ENCODE assay signal across 19 cellular contexts in the genomic region with DNA sequence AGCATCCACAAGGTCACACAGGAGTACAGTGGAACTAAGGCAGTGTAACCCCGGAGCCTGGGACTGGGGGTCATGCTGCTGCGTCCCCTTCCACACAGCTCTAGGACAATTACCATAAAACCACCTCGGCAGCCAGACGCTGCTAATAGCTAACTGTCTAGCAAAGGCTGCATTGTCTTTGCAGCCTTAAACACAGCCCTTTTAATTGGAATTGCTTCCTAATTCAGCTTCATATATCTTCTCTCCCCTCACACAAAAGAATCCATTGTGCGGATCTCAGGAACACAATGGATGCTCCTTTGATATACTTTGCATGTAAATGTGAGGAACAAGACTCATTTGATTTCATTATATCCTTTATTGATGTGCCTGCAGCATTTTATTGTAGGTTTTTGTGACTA. TPM values are rescaled to one million over a fixed set of nuclear protein-coding genes. Genes with fewer than 3 reads are reported as not detected.
DNase-seq lines count a peak whose midpoint lies in the region; ATAC-seq, FAIRE-seq and TF ChIP-seq lines count a peak whose summit lies in the region.
"Had no signal": no experiment of that assay in that cellular context is flagged by ENCODE, and none has a peak within 500 bp of the region (broad histone marks: within the 10 kb centered on the region; RNA-seq: fewer than 3 reads in every experiment).

No MANE protein-coding gene starts in this region.

- H4K20me1 ChIP-seq in astrocyte (ENCODE audit: insufficient read depth, low read length) (no peaks in the 10 kb centered on the region), neural cell (ENCODE audit: insufficient read depth) (no peaks in the 10 kb centered on the region)
- H4K20me1 ChIP-seq: BLaER1 had no signal

- no peak for TF ChIP-seq CTCF in astrocyte (IDR thresholded peaks at IDR 0.05; ENCODE audit: insufficient read depth, low read depth, low read length)
- TF ChIP-seq CTCF in neural cell (IDR thresholded peaks at IDR 0.05; ENCODE audit: poor library complexity, severe bottlenecking) = no peak

- H3F3A ChIP-seq in neural cell (ENCODE audit: insufficient read depth, low read length, poor library complexity, severe bottlenecking) = no peaks in the 10 kb centered on the region

- H3K4me3 ChIP-seq in astrocyte (ENCODE audit: insufficient read depth, low read depth, low read length) (no peak overlapping the region), neural cell (ENCODE audit: low read length) (no peak overlapping the region)
- H3K4me3 ChIP-seq: BLaER1 had no signal

- H3K36me3 ChIP-seq in astrocyte (ENCODE audit: insufficient read depth, low read length) = no peaks in the 10 kb centered on the region
- no peaks in the 10 kb centered on the region for H3K36me3 ChIP-seq in neural cell (ENCODE audit: insufficient read depth, low read length)
- H3K36me3 ChIP-seq: BLaER1 had no signal

- H3K27ac ChIP-seq in astrocyte (ENCODE audit: low read depth, low read length) = no peak overlapping the region
- H3K27ac ChIP-seq in neural cell (ENCODE audit: low read length) = peak overlapping the region; percentile 81
- H3K27ac ChIP-seq: BLaER1 had no signal

- H2AFZ ChIP-seq in astrocyte (ENCODE audit: low read depth, low read length) = peak overlapping the region; percentile 5
- H2AFZ ChIP-seq in neural cell (ENCODE audit: low read depth, low read length) = peak overlapping the region; percentile 40

- H3K4me1 Mint-ChIP-seq in astrocyte (ENCODE audit: low read depth, unreplicated experiment) = peaks cover 8% of the 10 kb centered on the region
- no peaks in the 10 kb centered on the region for H3K4me1 Mint-ChIP-seq in activated T-cell treated with anti-CD3 and anti-CD28 coated beads, Interleukin-2, amount 50 U/mL, for 72 hours (ENCODE audit: low read depth)
- H3K4me1 Mint-ChIP-seq: CD8-positive, alpha-beta memory T cell had no signal

- H3K4me2 ChIP-seq in astrocyte (ENCODE audit: low read length) (peak overlapping the region; percentile 69), neural cell (ENCODE audit: low read length) (no peak overlapping the region)
- H3K4me2 ChIP-seq: BLaER1 had no signal

- H3K4me3 Mint-ChIP-seq in astrocyte (ENCODE audit: unreplicated experiment) = no peak overlapping the region
- H3K4me3 Mint-ChIP-seq in activated T-cell treated with anti-CD3 and anti-CD28 coated beads, Interleukin-2, amount 50 U/mL, for 72 hours = no peak overlapping the region
- H3K4me3 Mint-ChIP-seq: CD8-positive, alpha-beta memory T cell had no signal

- FAIRE-seq in astrocyte (lab: Jason Lieb, UNC) = no peak

- no peaks in the 10 kb centered on the region for H3K36me3 Mint-ChIP-seq in astrocyte (ENCODE audit: low read depth, unreplicated experiment)
- H3K36me3 Mint-ChIP-seq in activated T-cell treated with anti-CD3 and anti-CD28 coated beads, Interleukin-2, amount 50 U/mL, for 72 hours (ENCODE audit: insufficient read depth in 2 of 2) = no peaks in the 10 kb centered on the region
- H3K36me3 Mint-ChIP-seq: CD8-positive, alpha-beta memory T cell had no signal

- no peak overlapping the region for H3K27ac Mint-ChIP-seq in astrocyte (ENCODE audit: unreplicated experiment)
- no peak overlapping the region for H3K27ac Mint-ChIP-seq in activated T-cell treated with anti-CD3 and anti-CD28 coated beads, Interleukin-2, amount 50 U/mL, for 72 hours
- H3K27ac Mint-ChIP-seq: CD8-positive, alpha-beta memory T cell had no signal

- H3K9me3 ChIP-seq in astrocyte (ENCODE audit: insufficient read depth, low read depth, low read length) (no peaks in the 10 kb centered on the region), neural cell (ENCODE audit: low read length) (no peaks in the 10 kb centered on the region)
- H3K9me3 ChIP-seq: BLaER1 had no signal

- H3K9me3 Mint-ChIP-seq in astrocyte (ENCODE audit: unreplicated experiment) = no peaks in the 10 kb centered on the region
- no peaks in the 10 kb centered on the region for H3K9me3 Mint-ChIP-seq in activated T-cell treated with anti-CD3 and anti-CD28 coated beads, Interleukin-2, amount 50 U/mL, for 72 hours
- H3K9me3 Mint-ChIP-seq: CD8-positive, alpha-beta memory T cell had no signal

- DNase-seq in NCI-H748 (lab: John Stamatoyannopoulos, UW; ENCODE audit: unreplicated experiment) = peak; percentile 48
- DNase-seq in NCI-H748 treated with DMSO at 0.1 percent for 48 hours (lab: John Stamatoyannopoulos, UW) = no peak
- DNase-seq in astrocyte (ENCODE audit: low read depth) = no peak
- no peak for DNase-seq in activated T-cell treated with anti-CD3 and anti-CD28 coated beads, Interleukin-2, amount 50 U/mL, for 72 hours
- no peak for DNase-seq in stimulated activated CD4-positive, alpha-beta T cell treated with anti-CD3 and anti-CD28 coated beads, Interleukin-4, amount 100 ng/mL, for 4 hours
- DNase-seq in dedifferentiated amniotic fluid mesenchymal stem cell (ENCODE audit: extremely low spot score) = no peak
- DNase-seq: 8988T; CD8-positive, alpha-beta memory T cell; GF-D8; GOT3; Karpas-422; MM.1S; NCI-H1417; NCI-H2029; NCI-H524 treated with DMSO at 0.1 percent for 48 hours had no signal

- TF ChIP-seq EP300 in neural cell (conservative IDR thresholded peaks at IDR 0.05; ENCODE audit: poor library complexity, severe bottlenecking) = no peak

- H3K4me1 ChIP-seq in astrocyte (ENCODE audit: insufficient read depth, low read length) = peaks cover 7% of the 10 kb centered on the region
- H3K4me1 ChIP-seq: BLaER1 had no signal

- no peak overlapping the region for H3K9ac ChIP-seq in astrocyte (ENCODE audit: low read length)
- H3K9ac ChIP-seq in neural cell (ENCODE audit: low read length) = peak overlapping the region; percentile 50
- H3K9ac ChIP-seq: BLaER1 had no signal

- peaks cover 11% of the 10 kb centered on the region for H3K27me3 Mint-ChIP-seq in astrocyte (ENCODE audit: low read depth, unreplicated experiment)
- no peaks in the 10 kb centered on the region for H3K27me3 Mint-ChIP-seq in activated T-cell treated with anti-CD3 and anti-CD28 coated beads, Interleukin-2, amount 50 U/mL, for 72 hours (ENCODE audit: low read depth)

- H3K9me2 ChIP-seq in neural cell (ENCODE audit: insufficient read depth, low read length) = no peaks in the 10 kb centered on the region

- no peaks in the 10 kb centered on the region for H3K27me3 ChIP-seq in astrocyte (ENCODE audit: insufficient read depth, low read length)
- H3K27me3 ChIP-seq in neural cell (ENCODE audit: insufficient read depth, low read depth, low read length) = no peaks in the 10 kb centered on the region
- H3K27me3 ChIP-seq: BLaER1 had no signal

- H3K79me2 ChIP-seq in astrocyte (ENCODE audit: insufficient read depth, low read length) = no peaks in the 10 kb centered on the region
- no peaks in the 10 kb centered on the region for H3K79me2 ChIP-seq in neural cell (replicated peaks; ENCODE audit: insufficient read depth, low read length)

- no peak for ATAC-seq in HG02759 (IDR thresholded peaks at IDR 0.05; ENCODE audit: unreplicated experiment)
- ATAC-seq in activated T-cell treated with anti-CD3 and anti-CD28 coated beads, Interleukin-2, amount 50 U/mL, for 72 hours (replicated peaks in 1 of 2) = no peak
- ATAC-seq: Right ventricle myocardium inferior had no signal

- no peak for TF ChIP-seq RAD21 in neural cell (conservative IDR thresholded peaks at IDR 0.05)

TF ChIP-seq in neural cell, 6 proteins besides CTCF, POLR2A, EP300 and RAD21:
- TF ChIP-seq POLR2AphosphoS5 (IDR thresholded peaks at IDR 0.05) (no peak), SMC3 (conservative IDR thresholded peaks at IDR 0.05; ENCODE audit: poor library complexity) (no peak), MXI1 (conservative IDR thresholded peaks at IDR 0.05; ENCODE audit: poor library complexity, severe bottlenecking) (no peak), TAF1 (IDR thresholded peaks at IDR 0.05; ENCODE audit: low read depth) (no peak), EZH2 (IDR thresholded peaks at IDR 0.05; ENCODE audit: borderline replicate concordance, insufficient read depth, low read length, poor library complexity, severe bottlenecking) (no peak)
- TF ChIP-seq, protein P1, sequence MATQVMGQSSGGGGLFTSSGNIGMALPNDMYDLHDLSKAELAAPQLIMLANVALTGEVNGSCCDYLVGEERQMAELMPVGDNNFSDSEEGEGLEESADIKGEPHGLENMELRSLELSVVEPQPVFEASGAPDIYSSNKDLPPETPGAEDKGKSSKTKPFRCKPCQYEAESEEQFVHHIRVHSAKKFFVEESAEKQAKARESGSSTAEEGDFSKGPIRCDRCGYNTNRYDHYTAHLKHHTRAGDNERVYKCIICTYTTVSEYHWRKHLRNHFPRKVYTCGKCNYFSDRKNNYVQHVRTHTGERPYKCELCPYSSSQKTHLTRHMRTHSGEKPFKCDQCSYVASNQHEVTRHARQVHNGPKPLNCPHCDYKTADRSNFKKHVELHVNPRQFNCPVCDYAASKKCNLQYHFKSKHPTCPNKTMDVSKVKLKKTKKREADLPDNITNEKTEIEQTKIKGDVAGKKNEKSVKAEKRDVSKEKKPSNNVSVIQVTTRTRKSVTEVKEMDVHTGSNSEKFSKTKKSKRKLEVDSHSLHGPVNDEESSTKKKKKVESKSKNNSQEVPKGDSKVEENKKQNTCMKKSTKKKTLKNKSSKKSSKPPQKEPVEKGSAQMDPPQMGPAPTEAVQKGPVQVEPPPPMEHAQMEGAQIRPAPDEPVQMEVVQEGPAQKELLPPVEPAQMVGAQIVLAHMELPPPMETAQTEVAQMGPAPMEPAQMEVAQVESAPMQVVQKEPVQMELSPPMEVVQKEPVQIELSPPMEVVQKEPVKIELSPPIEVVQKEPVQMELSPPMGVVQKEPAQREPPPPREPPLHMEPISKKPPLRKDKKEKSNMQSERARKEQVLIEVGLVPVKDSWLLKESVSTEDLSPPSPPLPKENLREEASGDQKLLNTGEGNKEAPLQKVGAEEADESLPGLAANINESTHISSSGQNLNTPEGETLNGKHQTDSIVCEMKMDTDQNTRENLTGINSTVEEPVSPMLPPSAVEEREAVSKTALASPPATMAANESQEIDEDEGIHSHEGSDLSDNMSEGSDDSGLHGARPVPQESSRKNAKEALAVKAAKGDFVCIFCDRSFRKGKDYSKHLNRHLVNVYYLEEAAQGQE (IDR thresholded peaks at IDR 0.05; ENCODE audit: borderline replicate concordance) = no peak

RNA-seq across cellular contexts. Expression of a gene that starts 30.6 kb away (rescaled TPM):
- total RNA-seq in astrocyte = 49.3 and 55.0 TPM in 2 replicates
- polyA plus RNA-seq in neural cell = 125 TPM in 2 replicates
- 168 and 170 TPM in 2 replicates for polyA minus RNA-seq in neural cell
- 10 to 100 TPM; 11.3 to 15.1 TPM for total RNA-seq in activated T-cell treated with anti-CD3 and anti-CD28 coated beads, Interleukin-2, amount 50 U/mL, for 72 hours
